9 cellular contexts compared by ENCODE assay signal in genomic region chr12:54125950-54126695, GRCh38.
A peak's percentile ranks its signal among the peaks of the same experiment; 100 is the strongest.
DNase-seq lines count a peak whose midpoint lies in the region; ATAC-seq and TF ChIP-seq lines count a peak whose summit lies in the region.
"Had no signal": no experiment of that assay in that cellular context is flagged by ENCODE, and none has a peak within 500 bp of the region (broad histone marks: within the 10 kb centered on the region; RNA-seq: fewer than 3 reads in every experiment).

No MANE protein-coding gene starts in this region.

- peak overlapping the region; percentile 96 for H3K9ac ChIP-seq in adipocyte (ENCODE audit: low read length)
- H3K9ac ChIP-seq: KMS-11 had no signal

- peaks cover 0 to 7% (median 0%) of the 10 kb centered on the region in 3 donors for H3K36me3 Mint-ChIP-seq in immature natural killer cell
- no peaks in the 10 kb centered on the region for H3K36me3 Mint-ChIP-seq in stimulated activated effector memory CD8-positive, alpha-beta T cell treated with anti-CD3 and anti-CD28 coated beads, Interleukin-12 subunit alpha, Interleukin-12 subunit beta, amount 100 ng/mL, for 72 hours

- H3K4me1 ChIP-seq in HEK293 (ENCODE audit: control insufficient read depth, insufficient read depth, low read length) (peaks cover 25% of the 10 kb centered on the region), adipocyte (ENCODE audit: control insufficient read depth, insufficient read depth, low read length) (peaks cover 22% of the 10 kb centered on the region)

- DNase-seq in adipocyte (ENCODE audit: low read depth) (peak; percentile 14), immature natural killer cell (no peak), GDM1 (lab: John Stamatoyannopoulos, UW) (no peak)
- DNase-seq in stimulated activated effector memory CD8-positive, alpha-beta T cell treated with anti-CD3 and anti-CD28 coated beads, Interleukin-12 subunit alpha, Interleukin-12 subunit beta, amount 100 ng/mL, for 72 hours (ENCODE audit: low spot score in 2 of 2): no peak
- DNase-seq in central memory CD4-positive, alpha-beta T cell: no peak

- H3K4me3 ChIP-seq in HEK293 (ENCODE audit: low read depth, low read length) (peak overlapping the region; percentile 75), adipocyte (ENCODE audit: low read length) (peak overlapping the region; percentile 95)

- H3K27me3 ChIP-seq in adipocyte (replicated peaks; ENCODE audit: control insufficient read depth, insufficient read depth, low read length): no peaks in the 10 kb centered on the region

- H3K27ac ChIP-seq in HEK293 (ENCODE audit: extremely low read depth, low read depth, low read length): peak overlapping the region; percentile 99
- H3K27ac ChIP-seq: KMS-11 had no signal

- no peaks in the 10 kb centered on the region for H3K9me3 Mint-ChIP-seq in immature natural killer cell
- H3K9me3 Mint-ChIP-seq in stimulated activated effector memory CD8-positive, alpha-beta T cell treated with anti-CD3 and anti-CD28 coated beads, Interleukin-12 subunit alpha, Interleukin-12 subunit beta, amount 100 ng/mL, for 72 hours: no peaks in the 10 kb centered on the region

- POLR2A ChIA-PET in HEK293 (lab: Yijun Ruan, JAX): interaction anchor here (0.5 to 0.9 kb wide), 12 partner anchors 44 to 902 kb away, joined by 3 to 10 read pairs (median 4); partner anchors contain the start of gene HOXC4

- no peak overlapping the region for H3K27ac Mint-ChIP-seq in immature natural killer cell
- H3K27ac Mint-ChIP-seq in stimulated activated effector memory CD8-positive, alpha-beta T cell treated with anti-CD3 and anti-CD28 coated beads, Interleukin-12 subunit alpha, Interleukin-12 subunit beta, amount 100 ng/mL, for 72 hours: peak overlapping the region; percentile 6

- H3K9me3 ChIP-seq in HEK293 (ENCODE audit: control insufficient read depth, insufficient read depth, low read depth, low read length): no peaks in the 10 kb centered on the region
- H3K9me3 ChIP-seq in adipocyte (ENCODE audit: control insufficient read depth, low read length): no peaks in the 10 kb centered on the region

- CTCF ChIA-PET in HEK293 (lab: Yijun Ruan, JAX): interaction anchor here (0.6 to 1.7 kb wide), 7 partner anchors 9 to 138 kb away, joined by 3 to 7 read pairs (median 3); no protein-coding TSS in a partner anchor

- peak; percentile 58 for ATAC-seq in stimulated activated effector memory CD8-positive, alpha-beta T cell treated with anti-CD3 and anti-CD28 coated beads, Interleukin-12 subunit alpha, Interleukin-12 subunit beta, amount 100 ng/mL, for 72 hours
- no peak for ATAC-seq in HG03039 (IDR thresholded peaks at IDR 0.05; ENCODE audit: unreplicated experiment)
- no peak for ATAC-seq in GM21381 (IDR thresholded peaks at IDR 0.05; ENCODE audit: unreplicated experiment)

- H3K27me3 Mint-ChIP-seq in immature natural killer cell (ENCODE audit: low read depth in 3 of 3): peaks cover 19 to 36% (median 29%) of the 10 kb centered on the region in 3 donors

- H3K36me3 ChIP-seq in HEK293 (ENCODE audit: control insufficient read depth in 2 of 2, insufficient read depth in 1 of 2, low read length in 2 of 2) (peaks cover 12 to 23% of the 10 kb centered on the region in 2 experiments), adipocyte (ENCODE audit: control insufficient read depth, insufficient read depth, low read length, severe bottlenecking) (peaks cover 5% of the 10 kb centered on the region)

- peak overlapping the region in 4 of 5 donors; percentile 25 to 61 (median 52) for H3K4me3 Mint-ChIP-seq in immature natural killer cell
- H3K4me3 Mint-ChIP-seq in stimulated activated effector memory CD8-positive, alpha-beta T cell treated with anti-CD3 and anti-CD28 coated beads, Interleukin-12 subunit alpha, Interleukin-12 subunit beta, amount 100 ng/mL, for 72 hours: peak overlapping the region; percentile 69

- peak; percentile 54 for TF ChIP-seq CTCF in HEK293 (tag by site-specific recombination; IDR thresholded peaks at IDR 0.05)

- H3K4me1 Mint-ChIP-seq in immature natural killer cell: peaks cover 14% of the 10 kb centered on the region in 2 donors
- H3K4me1 Mint-ChIP-seq in stimulated activated effector memory CD8-positive, alpha-beta T cell treated with anti-CD3 and anti-CD28 coated beads, Interleukin-12 subunit alpha, Interleukin-12 subunit beta, amount 100 ng/mL, for 72 hours: peaks cover 24% of the 10 kb centered on the region

TF ChIP-seq in HEK293, 187 proteins besides CTCF, POLR2A, EP300 and RAD21 (continues in another document):
- TF ChIP-seq ZNF501 (tag by site-specific recombination; IDR thresholded peaks at IDR 0.05): peak; percentile 26; the same call in 1 of the 2 replicates
- no peak for TF ChIP-seq ZNF701 (tag by site-specific recombination; IDR thresholded peaks at IDR 0.05)
- 0 out of 2 replicates have a peak, but pooled peaks have one; percentile 37 for TF ChIP-seq ZNF76 (tag by site-specific recombination; IDR thresholded peaks at IDR 0.05; ENCODE audit: borderline replicate concordance, low read depth)
- no peak for TF ChIP-seq ZNF211 (tag by site-specific recombination; IDR thresholded peaks at IDR 0.05; ENCODE audit: low read depth)
- no peak for TF ChIP-seq HOXA7 (CRISPR knock-in tag; IDR thresholded peaks at IDR 0.05; ENCODE audit: borderline replicate concordance)
- peak; percentile 63 for TF ChIP-seq KLF16 (tag by site-specific recombination; IDR thresholded peaks at IDR 0.05)
- TF ChIP-seq PRDM1 (tag by site-specific recombination; IDR thresholded peaks at IDR 0.05): peak; percentile 69
- no peak for TF ChIP-seq GFI1B (tag by site-specific recombination; IDR thresholded peaks at IDR 0.05)
- TF ChIP-seq ZBTB26 (tag by site-specific recombination; optimal IDR thresholded peaks at IDR 0.05): peak; percentile 33
- no peak for TF ChIP-seq ZNF350 (tag by site-specific recombination; IDR thresholded peaks at IDR 0.05)
- TF ChIP-seq, protein P1, sequence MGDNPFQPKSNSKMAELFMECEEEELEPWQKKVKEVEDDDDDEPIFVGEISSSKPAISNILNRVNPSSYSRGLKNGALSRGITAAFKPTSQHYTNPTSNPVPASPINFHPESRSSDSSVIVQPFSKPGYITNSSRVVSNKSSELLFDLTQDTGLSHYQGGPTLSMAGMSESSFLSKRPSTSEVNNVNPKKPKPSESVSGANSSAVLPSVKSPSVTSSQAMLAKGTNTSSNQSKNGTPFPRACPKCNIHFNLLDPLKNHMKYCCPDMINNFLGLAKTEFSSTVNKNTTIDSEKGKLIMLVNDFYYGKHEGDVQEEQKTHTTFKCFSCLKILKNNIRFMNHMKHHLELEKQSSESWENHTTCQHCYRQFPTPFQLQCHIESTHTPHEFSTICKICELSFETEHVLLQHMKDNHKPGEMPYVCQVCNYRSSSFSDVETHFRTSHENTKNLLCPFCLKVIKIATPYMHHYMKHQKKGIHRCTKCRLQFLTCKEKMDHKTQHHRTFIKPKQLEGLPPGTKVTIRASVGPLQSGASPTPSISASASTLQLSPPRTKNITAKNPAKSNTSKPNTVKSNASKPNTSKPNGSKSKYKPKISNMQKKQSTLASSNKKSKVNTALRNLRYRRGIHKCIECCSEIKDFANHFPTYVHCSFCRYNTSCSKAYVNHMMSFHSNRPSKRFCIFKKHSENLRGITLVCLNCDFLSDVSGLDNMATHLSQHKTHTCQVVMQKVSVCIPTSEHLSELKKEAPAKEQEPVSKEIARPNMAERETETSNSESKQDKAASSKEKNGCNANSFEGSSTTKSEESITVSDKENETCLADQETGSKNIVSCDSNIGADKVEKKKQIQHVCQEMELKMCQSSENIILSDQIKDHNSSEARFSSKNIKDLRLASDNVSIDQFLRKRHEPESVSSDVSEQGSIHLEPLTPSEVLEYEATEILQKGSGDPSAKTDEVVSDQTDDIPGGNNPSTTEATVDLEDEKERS (tag by site-specific recombination; IDR thresholded peaks at IDR 0.05): no peak
- TF ChIP-seq SETDB1 (IDR thresholded peaks at IDR 0.05; ENCODE audit: insufficient read length, low read length): no peak
- 0 out of 2 replicates have a peak, but pooled peaks have one; percentile 42 for TF ChIP-seq ZFHX2 (tag by site-specific recombination; conservative IDR thresholded peaks at IDR 0.05)
- TF ChIP-seq SP7 (tag by site-specific recombination; IDR thresholded peaks at IDR 0.05): peak; percentile 65; the same call in 1 of the 2 replicates
- TF ChIP-seq ZNF629 (tag by site-specific recombination; IDR thresholded peaks at IDR 0.05): peak; percentile 65; the same call in 1 of the 2 replicates
- peak; percentile 78 for TF ChIP-seq KLF17 (tag by site-specific recombination; IDR thresholded peaks at IDR 0.05)
